23 cellular contexts compared by ENCODE assay signal in genomic region chr6:14456941-14457340, GRCh38.
"Had no signal": no experiment of that assay in that cellular context is flagged by ENCODE, and none has a peak within 500 bp of the region (broad histone marks: within the 10 kb centered on the region; RNA-seq: fewer than 3 reads in every experiment).

No MANE protein-coding gene starts in this region.

- H3K36me3 Mint-ChIP-seq: activated naive CD8-positive, alpha-beta T cell treated with anti-CD3 and anti-CD28 coated beads for 36 hours; naive thymus-derived CD8-positive, alpha-beta T cell; neural progenitor cell had no signal

- H3K27me3 Mint-ChIP-seq: activated naive CD8-positive, alpha-beta T cell treated with anti-CD3 and anti-CD28 coated beads for 36 hours; naive thymus-derived CD8-positive, alpha-beta T cell had no signal

- ATAC-seq: activated T-cell treated with anti-CD3 and anti-CD28 coated beads, Interleukin-2, amount 50 U/mL, for 4 hours; left colon; lower lobe of right lung; naive thymus-derived CD8-positive, alpha-beta T cell; sciatic nerve had no signal

- DNase-seq: activated CD4-positive, alpha-beta T cell treated with anti-CD3 and anti-CD28 coated beads, Interleukin-2, amount 50 U/mL, for 4 hours; activated CD4-positive, CD25-positive, alpha-beta regulatory T cell treated with anti-CD3 and anti-CD28 coated beads, Interleukin-2, amount 50 U/mL, for 72 hours; activated CD8-positive, alpha-beta memory T cell treated with anti-CD3 and anti-CD28 coated beads for 24 hours; activated CD8-positive, alpha-beta memory T cell treated with anti-CD3 and anti-CD28 coated beads, Interleukin-2, amount 50 U/mL, for 4 hours; activated naive CD4-positive, alpha-beta T cell treated with Interleukin-2 at 50 U/mL for 16 hours; activated naive CD8-positive, alpha-beta T cell treated with anti-CD3 and anti-CD28 coated beads for 36 hours; activated T-cell treated with anti-CD3 and anti-CD28 coated beads, Interleukin-2, amount 50 U/mL, for 4 hours; effector memory CD4-positive, alpha-beta T cell; heart right ventricle; islet precursor cell; left colon; lower lobe of right lung; naive thymus-derived CD8-positive, alpha-beta T cell; stimulated activated CD4-positive, alpha-beta T cell treated with anti-CD3 and anti-CD28 coated beads, Interleukin-15, amount 100 ng/mL, for 24 hours; stimulated activated CD4-positive, alpha-beta T cell treated with anti-CD3 and anti-CD28 coated beads, Interleukin-2, amount 100 ng/mL, for 48 hours; stimulated activated CD8-positive, alpha-beta memory T cell treated with anti-CD3 and anti-CD28 coated beads, Interleukin-4, amount 100 ng/mL, for 48 hours; stimulated activated naive CD4-positive, alpha-beta T cell; T-helper 1 cell; upper lobe of left lung; WERI-Rb-1 had no signal

- H3K4me1 Mint-ChIP-seq: neural progenitor cell had no signal

- H3K9me3 Mint-ChIP-seq: activated naive CD8-positive, alpha-beta T cell treated with anti-CD3 and anti-CD28 coated beads for 36 hours; activated T-cell treated with anti-CD3 and anti-CD28 coated beads, Interleukin-2, amount 50 U/mL, for 4 hours; central memory CD8-positive, alpha-beta T cell had no signal

- H3K27ac Mint-ChIP-seq: activated naive CD8-positive, alpha-beta T cell treated with anti-CD3 and anti-CD28 coated beads for 36 hours; neural progenitor cell had no signal

- H3K4me3 Mint-ChIP-seq: activated naive CD8-positive, alpha-beta T cell treated with anti-CD3 and anti-CD28 coated beads for 36 hours; activated T-cell treated with anti-CD3 and anti-CD28 coated beads, Interleukin-2, amount 50 U/mL, for 4 hours; central memory CD8-positive, alpha-beta T cell; naive thymus-derived CD8-positive, alpha-beta T cell; neural progenitor cell had no signal
